Comparison of ENCODE assay signal across 8 cellular contexts in genomic region chr20:37693203-37693602, GRCh38. TPM values are rescaled to one million over a fixed set of nuclear protein-coding genes. Genes with fewer than 3 reads are reported as not detected.
A peak's percentile ranks its signal among the peaks of the same experiment; 100 is the strongest.
DNase-seq lines count a peak whose midpoint lies in the region; ATAC-seq and TF ChIP-seq lines count a peak whose summit lies in the region.

No MANE protein-coding gene starts in this region.

- H3K9me3 ChIP-seq in T-helper 17 cell (ENCODE audit: control insufficient read depth, low read length, poor library complexity, severe bottlenecking) (no peaks in the 10 kb centered on the region), hepatocyte (ENCODE audit: low read depth) (no peaks in the 10 kb centered on the region)

- no peaks in the 10 kb centered on the region for H3K9me2 ChIP-seq in hepatocyte (replicated peaks; ENCODE audit: insufficient read depth)

- peak overlapping the region; percentile 63 for H2AFZ ChIP-seq in hepatocyte

- no peak overlapping the region for H3K27ac ChIP-seq in hepatocyte

- 71% methylated on average over 2 of the region's 2 CpGs for WGBS in hepatocyte (ENCODE audit: low lambda C conversion rate, missing lambda C conversion rate)

- no peak overlapping the region for H3K27ac Mint-ChIP-seq in T-helper 17 cell
- H3K27ac Mint-ChIP-seq in stimulated activated naive CD8-positive, alpha-beta T cell treated with anti-CD3 and anti-CD28 coated beads, Interleukin-15, amount 100 ng/mL, for 72 hours, result no peak overlapping the region

- peaks cover 13% of the 10 kb centered on the region for H3K27me3 ChIP-seq in hepatocyte

- no peaks in the 10 kb centered on the region for H3K36me3 ChIP-seq in hepatocyte (replicated peaks; ENCODE audit: insufficient read depth, low read depth)

- H3K4me3 Mint-ChIP-seq in T-helper 17 cell, result peak overlapping the region; percentile 100
- H3K4me3 Mint-ChIP-seq in stimulated activated naive CD8-positive, alpha-beta T cell treated with anti-CD3 and anti-CD28 coated beads, Interleukin-15, amount 100 ng/mL, for 72 hours, result peak overlapping the region; percentile 91 to 95

- H3K79me2 ChIP-seq in hepatocyte, result peaks cover 41% of the 10 kb centered on the region

- peak overlapping the region; percentile 15 for H3K4me3 ChIP-seq in hepatocyte

- DNase-seq in NCI-H748 (lab: John Stamatoyannopoulos, UW; ENCODE audit: unreplicated experiment) (peak; percentile 15), NCI-H748 treated with DMSO at 0.1 percent for 48 hours (lab: John Stamatoyannopoulos, UW) (no peak), T-helper 17 cell (no peak), hepatocyte (ENCODE audit: low spot score) (no peak), NCI-H128 (lab: John Stamatoyannopoulos, UW; ENCODE audit: unreplicated experiment) (no peak), NCI-H1930 (lab: John Stamatoyannopoulos, UW) (no peak)
- DNase-seq in stimulated activated naive CD8-positive, alpha-beta T cell treated with anti-CD3 and anti-CD28 coated beads, Interleukin-15, amount 100 ng/mL, for 72 hours, result no peak
- no peak for DNase-seq in stimulated activated CD4-positive, alpha-beta T cell treated with anti-CD3 and anti-CD28 coated beads, Interleukin-2, amount 100 ng/mL, for 48 hours

- H3K9me3 Mint-ChIP-seq in stimulated activated naive CD8-positive, alpha-beta T cell treated with anti-CD3 and anti-CD28 coated beads, Interleukin-15, amount 100 ng/mL, for 72 hours, result no peaks in the 10 kb centered on the region

- H3K4me2 ChIP-seq in hepatocyte, result peak overlapping the region; percentile 80

- peaks cover 5% of the 10 kb centered on the region for H3K36me3 Mint-ChIP-seq in T-helper 17 cell (ENCODE audit: low read depth)

- H3K4me1 ChIP-seq in hepatocyte (ENCODE audit: insufficient read depth), result no peaks in the 10 kb centered on the region

- H3K27me3 Mint-ChIP-seq in T-helper 17 cell, result peaks cover 37% of the 10 kb centered on the region
- H3K27me3 Mint-ChIP-seq in stimulated activated naive CD8-positive, alpha-beta T cell treated with anti-CD3 and anti-CD28 coated beads, Interleukin-15, amount 100 ng/mL, for 72 hours, result peaks cover 48% of the 10 kb centered on the region

- TF ChIP-seq CTCF in hepatocyte (IDR thresholded peaks at IDR 0.05; ENCODE audit: poor library complexity), result no peak

- H4K20me1 ChIP-seq in hepatocyte (ENCODE audit: insufficient read depth, poor library complexity, severe bottlenecking), result no peaks in the 10 kb centered on the region

- no peak for ATAC-seq in T-helper 17 cell
- no peak for ATAC-seq in stimulated activated naive CD8-positive, alpha-beta T cell treated with anti-CD3 and anti-CD28 coated beads, Interleukin-15, amount 100 ng/mL, for 72 hours

- peaks cover 29% of the 10 kb centered on the region for H3K4me1 Mint-ChIP-seq in T-helper 17 cell
- H3K4me1 Mint-ChIP-seq in stimulated activated naive CD8-positive, alpha-beta T cell treated with anti-CD3 and anti-CD28 coated beads, Interleukin-15, amount 100 ng/mL, for 72 hours, result peaks cover 18% of the 10 kb centered on the region

RNA-seq across cellular contexts. Expression of gene CTNNBL1, which starts 0.6 kb away (rescaled TPM):
- 10 to 100 TPM; 43.6 to 47.7 TPM for total RNA-seq in T-helper 17 cell
- total RNA-seq in hepatocyte, result 25.7 and 27.6 TPM in 2 replicates
- 48.0 and 55.0 TPM in 2 replicates for polyA plus RNA-seq in hepatocyte
